ENCODE assay signal across 19 cellular contexts in the genomic region with DNA sequence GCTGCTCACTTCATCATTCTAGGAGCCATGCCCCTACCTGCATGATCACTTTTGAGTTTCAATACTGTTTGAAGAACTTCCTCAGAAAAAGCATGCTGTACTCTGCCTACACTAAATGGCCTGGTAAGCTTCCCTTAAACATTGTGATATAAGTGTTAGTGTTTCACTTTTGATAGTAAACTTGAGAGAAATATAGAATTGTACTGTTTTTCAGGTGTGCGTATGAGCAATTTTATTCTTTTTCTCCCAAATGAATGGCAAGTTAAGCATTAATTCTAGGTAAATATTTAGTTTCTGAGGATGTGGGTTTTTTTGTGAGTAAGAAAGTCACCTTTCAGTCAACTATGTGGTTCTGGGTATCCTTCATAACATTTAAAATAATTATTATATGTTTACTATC.
DNase-seq lines count a peak whose midpoint lies in the region; ATAC-seq and TF ChIP-seq lines count a peak whose summit lies in the region.
"Had no signal": no experiment of that assay in that cellular context is flagged by ENCODE, and none has a peak within 500 bp of the region (broad histone marks: within the 10 kb centered on the region; RNA-seq: fewer than 3 reads in every experiment).

No MANE protein-coding gene starts in this region.

- H3K27me3 ChIP-seq in spleen (replicated peaks in 1 of 7), result no peaks in the 10 kb centered on the region
- H3K27me3 ChIP-seq: MG63, Peyer's patch had no signal

- H3K9me3 ChIP-seq in T-helper 17 cell (ENCODE audit: control insufficient read depth, low read length, poor library complexity, severe bottlenecking) (no peaks in the 10 kb centered on the region), spleen (peaks cover 0 to 6% (median 0%) of the 10 kb centered on the region in 8 donors)
- H3K9me3 ChIP-seq: MG63, Peyer's patch had no signal

- 87 to 100% (median 94%) methylated on average over 1 of the region's 1 CpG for WGBS in spleen, 5 donors

- no peak for DNase-seq in stimulated activated naive CD8-positive, alpha-beta T cell treated with anti-CD3 and anti-CD28 coated beads, Interleukin-15, amount 100 ng/mL, for 72 hours
- no peak for DNase-seq in stimulated activated naive CD8-positive, alpha-beta T cell treated with anti-CD3 and anti-CD28 coated beads, Interleukin-15, Interleukin-2, amounts not matched to agents 100 U/mL and 50 U/mL, for 24 hours
- no peak for DNase-seq in T-helper 17 cell
- DNase-seq in spleen, result no peak
- DNase-seq in cerebellar nuclear complex (lab: John Stamatoyannopoulos, UW), result no peak
- DNase-seq: CD4-positive, alpha-beta memory T cell; DMS79 treated with DMSO at 0.1 percent for 48 hours; GM23248; MG63; NCI-H1417; NCI-H2029; NCI-H2171 treated with DMSO at 0.1 percent for 48 hours; NCI-H510A; Peyer's patch; SHP77 had no signal

- H3K4me3 ChIP-seq in spleen, result no peak overlapping the region
- H3K4me3 ChIP-seq: GM23248, MG63, Peyer's patch had no signal

- no peak overlapping the region for H3K4me3 Mint-ChIP-seq in stimulated activated naive CD8-positive, alpha-beta T cell treated with anti-CD3 and anti-CD28 coated beads, Interleukin-15, amount 100 ng/mL, for 72 hours
- no peak overlapping the region for H3K4me3 Mint-ChIP-seq in T-helper 17 cell
- H3K4me3 Mint-ChIP-seq: B cell; CD4-positive, alpha-beta memory T cell had no signal

- peak overlapping the region in 1 of 2 donors; percentile 58 for H3K27ac Mint-ChIP-seq in stimulated activated naive CD8-positive, alpha-beta T cell treated with anti-CD3 and anti-CD28 coated beads, Interleukin-15, amount 100 ng/mL, for 72 hours
- H3K27ac Mint-ChIP-seq in T-helper 17 cell, result no peak overlapping the region
- H3K27ac Mint-ChIP-seq: B cell had no signal

- no peaks in the 10 kb centered on the region for H3K36me3 ChIP-seq in spleen
- H3K36me3 ChIP-seq: MG63, Peyer's patch had no signal

- H3K27ac ChIP-seq in spleen, result no peak overlapping the region
- H3K27ac ChIP-seq: GM23248, Peyer's patch had no signal

- H3K36me3 Mint-ChIP-seq in T-helper 17 cell (ENCODE audit: low read depth), result peaks cover 23% of the 10 kb centered on the region

- H3K9me3 Mint-ChIP-seq in stimulated activated naive CD8-positive, alpha-beta T cell treated with anti-CD3 and anti-CD28 coated beads, Interleukin-15, amount 100 ng/mL, for 72 hours, result no peaks in the 10 kb centered on the region

- peaks cover 0 to 8% (median 0%) of the 10 kb centered on the region in 6 donors for H3K4me1 ChIP-seq in spleen
- H3K4me1 ChIP-seq: Peyer's patch had no signal

- no peaks in the 10 kb centered on the region for H3K27me3 Mint-ChIP-seq in stimulated activated naive CD8-positive, alpha-beta T cell treated with anti-CD3 and anti-CD28 coated beads, Interleukin-15, amount 100 ng/mL, for 72 hours
- H3K27me3 Mint-ChIP-seq in T-helper 17 cell, result no peaks in the 10 kb centered on the region
- H3K27me3 Mint-ChIP-seq: B cell; CD4-positive, alpha-beta memory T cell had no signal

- TF ChIP-seq POLR2A in spleen (IDR thresholded peaks at IDR 0.05), result no peak

- ATAC-seq in stimulated activated naive CD8-positive, alpha-beta T cell treated with anti-CD3 and anti-CD28 coated beads, Interleukin-15, amount 100 ng/mL, for 72 hours, result peak; percentile 46
- ATAC-seq in stimulated activated naive CD8-positive, alpha-beta T cell treated with anti-CD3 and anti-CD28 coated beads, Interleukin-15, Interleukin-2, amounts not matched to agents 100 U/mL and 50 U/mL, for 24 hours, result no peak
- ATAC-seq in GM21515 (IDR thresholded peaks at IDR 0.05; ENCODE audit: unreplicated experiment) (peak; percentile 58), HG03175 (IDR thresholded peaks at IDR 0.05; ENCODE audit: unreplicated experiment) (peak; percentile 64), T-helper 17 cell (no peak)
- ATAC-seq: HCT116 had no signal

- no peaks in the 10 kb centered on the region for H3K4me1 Mint-ChIP-seq in stimulated activated naive CD8-positive, alpha-beta T cell treated with anti-CD3 and anti-CD28 coated beads, Interleukin-15, amount 100 ng/mL, for 72 hours
- H3K4me1 Mint-ChIP-seq in T-helper 17 cell, result peaks cover 26% of the 10 kb centered on the region
- H3K4me1 Mint-ChIP-seq: B cell had no signal

- intact Hi-C loops in spleen (cut with DNase I; ENCODE audit: low total_unique reads), result no loop called here

- TF ChIP-seq CTCF in spleen (IDR thresholded peaks at IDR 0.05 in 8 of 11, conservative IDR thresholded peaks at IDR 0.05 in 3 of 11), result no peak

Comparison
In these comparisons a context has a peak if more than half of its experiments do, and no peak if none do; other contexts are left out.
1. ATAC-seq: peak in stimulated activated naive CD8-positive, alpha-beta T cell treated with anti-CD3 and anti-CD28 coated beads, Interleukin-15, amount 100 ng/mL, for 72 hours (single experiment), GM21515 (single experiment) and HG03175 (single experiment); none in stimulated activated naive CD8-positive, alpha-beta T cell treated with anti-CD3 and anti-CD28 coated beads, Interleukin-15, Interleukin-2, amounts not matched to agents 100 U/mL and 50 U/mL, for 24 hours (single experiment) and T-helper 17 cell (single experiment).